Comparison of ENCODE assay signal across 22 cellular contexts in genomic region chr2:38066415-38066814, GRCh38. TPM values are rescaled to one million over a fixed set of nuclear protein-coding genes. Genes with fewer than 3 reads are reported as not detected.
A peak's percentile ranks its signal among the peaks of the same experiment; 100 is the strongest.
DNase-seq lines count a peak whose midpoint lies in the region; ATAC-seq, FAIRE-seq and TF ChIP-seq lines count a peak whose summit lies in the region.
"Had no signal": no experiment of that assay in that cellular context is flagged by ENCODE, and none has a peak within 500 bp of the region (broad histone marks: within the 10 kb centered on the region; RNA-seq: fewer than 3 reads in every experiment).

No MANE protein-coding gene starts in this region.

- RAD21 ChIA-PET in GM12878 (lab: Charles Lee; ENCODE audit: unreplicated experiment), result no interaction called here

- H3K4me2 ChIP-seq in GM12878 (ENCODE audit: control insufficient read depth, insufficient read depth), result peak overlapping the region; percentile 12
- H3K4me2 ChIP-seq in mesenchymal stem cell (ENCODE audit: low read length, poor library complexity, severe bottlenecking), result peak overlapping the region; percentile 13
- H3K4me2 ChIP-seq: KMS-11, SK-N-SH had no signal

- ATAC-seq in GM12878 (peak; percentile 21; the same call in 1 of the 3 replicates), GM21825 (IDR thresholded peaks at IDR 0.05; ENCODE audit: unreplicated experiment) (no peak), HG02852 (IDR thresholded peaks at IDR 0.05; ENCODE audit: unreplicated experiment) (no peak)
- ATAC-seq: HCT116 had no signal

- FAIRE-seq in GM12878 (lab: Jason Lieb, UNC), result no peak
- FAIRE-seq: HTR-8/SVneo had no signal

- H3K79me2 ChIP-seq in GM12878 (ENCODE audit: control insufficient read depth, insufficient read depth, low read length), result peaks cover 18% of the 10 kb centered on the region

- H3K27ac ChIP-seq in SJSA1 (peak overlapping the region; percentile 60), GM12878 (ENCODE audit: control insufficient read depth, insufficient read depth) (peak overlapping the region; percentile 42; the same call in 1 of the 2 replicates), mesenchymal stem cell (ENCODE audit: low read length, poor library complexity, severe bottlenecking) (peak overlapping the region; percentile 27), testis (peak overlapping the region in 1 of 2 donors; percentile 66)
- H3K27ac ChIP-seq: KMS-11 had no signal

- WGBS in GM12878 (ENCODE audit: insufficient coverage, insufficient replicate concordance, low lambda C conversion rate, missing lambda C conversion rate), result 27% methylated on average over 4 of the region's 4 CpGs
- WGBS in mesenchymal stem cell, result 82% methylated on average over 2 of the region's 4 CpGs
- 59 to 64% methylated on average over 4 of the region's 4 CpGs for WGBS in testis, 2 donors

- no peaks in the 10 kb centered on the region for H4K20me1 ChIP-seq in GM12878 (ENCODE audit: control insufficient read depth, insufficient read depth)

- SMC1A ChIA-PET in GM12878 (lab: Charles Lee; ENCODE audit: uncharacterized antibody, unreplicated experiment), result no interaction called here

- TF ChIP-seq RAD21 in GM12878 (IDR thresholded peaks at IDR 0.05; ENCODE audit: insufficient read depth, low read depth, low read length), result no peak

- POLR2A ChIA-PET in GM12878 (lab: Charles Lee), result no interaction called here

- in situ Hi-C loops in GM12878 (cut with MboI), result no loop called here

- intact Hi-C loops in GM12878 (cut with micrococcal nuclease; ENCODE audit: unreplicated experiment), result no loop called here
- intact Hi-C loops in testis (cut with DNase I; ENCODE audit: low total_unique reads), result no loop called here

- DNase-seq in SJSA1 (ENCODE audit: low read depth in 1 of 2, low spot score in 2 of 2) (no peak), GM12878 (ENCODE audit: low read depth, low spot score) (no peak), mesenchymal stem cell (no peak), testis (peak; percentile 29), NOMO-1 (lab: John Stamatoyannopoulos, UW; ENCODE audit: unreplicated experiment in 2 of 2) (no peak)
- DNase-seq: CD4-positive, CD25-positive, alpha-beta regulatory T cell; DMS79; GOT3; IMR-90; MV-4-11; NCI-H1105 treated with DMSO at 0.1 percent for 48 hours; NCI-H2029 treated with DMSO at 0.1 percent for 48 hours; NCI-H524 treated with DMSO at 0.1 percent for 48 hours; NCI-H82; OCI-M1; SHP77; SK-N-SH had no signal

- no peaks in the 10 kb centered on the region for H3K9me3 ChIP-seq in SJSA1 (replicated peaks)
- H3K9me3 ChIP-seq in GM12878 (replicated peaks; ENCODE audit: control insufficient read depth, insufficient read depth, low read length), result no peaks in the 10 kb centered on the region
- no peaks in the 10 kb centered on the region for H3K9me3 ChIP-seq in mesenchymal stem cell (ENCODE audit: control insufficient read depth, low read length)
- no peaks in the 10 kb centered on the region for H3K9me3 ChIP-seq in testis
- H3K9me3 ChIP-seq: SK-N-SH had no signal

- H3K4me3 ChIP-seq in SJSA1 (no peak overlapping the region), GM12878 (peak overlapping the region; percentile 9; the same call in 1 of the 2 replicates), mesenchymal stem cell (ENCODE audit: insufficient read depth in 1 of 2, low read depth in 1 of 2, low read length in 2 of 2) (no peak overlapping the region), testis (no peak overlapping the region)

- H3K4ac ChIP-seq in mesenchymal stem cell (ENCODE audit: low read depth in 1 of 2, low read length in 2 of 2), result no peak overlapping the region

- no peak overlapping the region for H2BK120ac ChIP-seq in mesenchymal stem cell (ENCODE audit: low read depth, low read length)

- H4K8ac ChIP-seq in mesenchymal stem cell (ENCODE audit: low read length), result no peak overlapping the region

- CTCF ChIA-PET in GM12878 (lab: Yijun Ruan, JAX), result no interaction called here

- no TSS peak for BruUV-seq in GM12878 (replicated peaks; lab: Mats Ljungman, UMichigan)

- no peak overlapping the region for H2BK12ac ChIP-seq in mesenchymal stem cell (ENCODE audit: low read length in 2 of 2)

- TF ChIP-seq EP300 in GM12878 (IDR thresholded peaks at IDR 0.05; ENCODE audit: borderline replicate concordance in 1 of 2, control insufficient read depth in 1 of 2, low read depth in 2 of 2, low read length in 2 of 2), result no peak

- H4K91ac ChIP-seq in mesenchymal stem cell (ENCODE audit: low read length), result no peak overlapping the region

- TF ChIP-seq POLR2A in GM12878 (IDR thresholded peaks at IDR 0.05; ENCODE audit: low read depth, low read length) (no peak), testis (IDR thresholded peaks at IDR 0.05) (no peak)

- H3K4me1 ChIP-seq in SJSA1 (replicated peaks) (peaks cover 24% of the 10 kb centered on the region), GM12878 (ENCODE audit: control insufficient read depth, insufficient read depth, low read length) (no peaks in the 10 kb centered on the region), mesenchymal stem cell (ENCODE audit: control insufficient read depth, insufficient read depth, low read depth, low read length) (peaks cover 7% of the 10 kb centered on the region), testis (no peaks in the 10 kb centered on the region)

- H2AFZ ChIP-seq in GM12878 (ENCODE audit: control insufficient read depth, low read depth, low read length) (no peak overlapping the region), mesenchymal stem cell (ENCODE audit: low read depth, low read length) (no peak overlapping the region)

- no peak overlapping the region for H3K9ac ChIP-seq in GM12878 (ENCODE audit: control insufficient read depth, insufficient read depth, low read length)
- H3K9ac ChIP-seq in mesenchymal stem cell (ENCODE audit: low read length), result no peak overlapping the region
- H3K9ac ChIP-seq: KMS-11, SK-N-SH had no signal

- H3K23ac ChIP-seq in mesenchymal stem cell (ENCODE audit: low read length in 2 of 2), result no peak overlapping the region

- H2AK5ac ChIP-seq in mesenchymal stem cell (ENCODE audit: low read length, severe bottlenecking), result no peak overlapping the region

- H2BK15ac ChIP-seq in mesenchymal stem cell (ENCODE audit: low read depth, poor library complexity, severe bottlenecking), result no peak overlapping the region

- no peaks in the 10 kb centered on the region for H3K79me1 ChIP-seq in mesenchymal stem cell (replicated peaks; ENCODE audit: low read length, poor library complexity, severe bottlenecking)

- H3K36me3 ChIP-seq in SJSA1 (peaks cover 14% of the 10 kb centered on the region), GM12878 (ENCODE audit: control insufficient read depth in 2 of 2, insufficient read depth in 2 of 2, low read length in 1 of 2) (no peaks in the 10 kb centered on the region), mesenchymal stem cell (ENCODE audit: control insufficient read depth in 1 of 2, insufficient read depth in 2 of 2, low read depth in 1 of 2, low read length in 2 of 2) (peaks cover 8 to 79% of the 10 kb centered on the region in 2 experiments), testis (ENCODE audit: low read depth, missing control alignments) (no peaks in the 10 kb centered on the region)

- H3K27me3 ChIP-seq in SJSA1 (replicated peaks), result no peaks in the 10 kb centered on the region
- H3K27me3 ChIP-seq in GM12878 (replicated peaks in 1 of 2; ENCODE audit: control insufficient read depth in 2 of 2, insufficient read depth in 2 of 2, low read length in 1 of 2), result no peaks in the 10 kb centered on the region
- H3K27me3 ChIP-seq in mesenchymal stem cell (ENCODE audit: control insufficient read depth in 1 of 2, insufficient read depth in 1 of 2, low read length in 2 of 2), result no peaks in the 10 kb centered on the region
- H3K27me3 ChIP-seq in testis, result no peaks in the 10 kb centered on the region

- no peak overlapping the region for H3K14ac ChIP-seq in mesenchymal stem cell (ENCODE audit: low read length in 2 of 2)

- no peak overlapping the region for H3K18ac ChIP-seq in mesenchymal stem cell (ENCODE audit: low read depth in 1 of 2, low read length in 2 of 2)

- H2BK5ac ChIP-seq in mesenchymal stem cell (ENCODE audit: low read depth, low read length, poor library complexity, severe bottlenecking), result no peak overlapping the region

- no peak for TF ChIP-seq CTCF in GM12878 (IDR thresholded peaks at IDR 0.05 in 2 of 3, conservative IDR thresholded peaks at IDR 0.05 in 1 of 3; ENCODE audit: control insufficient read depth in 2 of 3, extremely low read depth in 1 of 3, insufficient read depth in 1 of 3, low read depth in 3 of 3, low read length in 3 of 3)
- TF ChIP-seq CTCF in testis (IDR thresholded peaks at IDR 0.05), result no peak

TF ChIP-seq in GM12878, 131 proteins besides CTCF, POLR2A, EP300 and RAD21 (continues in another document):
- TF ChIP-seq YBX1 (IDR thresholded peaks at IDR 0.05), result no peak
- no peak for TF ChIP-seq BHLHE40 (IDR thresholded peaks at IDR 0.05; ENCODE audit: borderline replicate concordance in 1 of 2, low read depth in 2 of 2, low read length in 1 of 2)
- no peak for TF ChIP-seq HDAC2 (IDR thresholded peaks at IDR 0.05)

RNA-seq across cellular contexts. Expression of gene CYP1B1, which starts 9.5 kb away (rescaled TPM):
- total RNA-seq in SJSA1 (2014; rRNA removed; shearing (Covaris generic)), result 5.6 and 9.8 TPM in 2 replicates
- 6.3 and 7.3 TPM in 2 replicates for total RNA-seq in GM12878 (2013; cell fraction: nucleolus; rRNA removed)
- total RNA-seq in GM12878 (2014; rRNA removed), result 2.4 and 3.0 TPM in 2 replicates
- total RNA-seq in GM12878 (2014; rRNA removed; fragmentation: Illumina TruSeq; extraction: Trizol), result 3.4 TPM in 2 replicates
- total RNA-seq in GM12878 (2021), result 9.0 and 10.1 TPM in 2 replicates
- 10.2 TPM for polyA plus RNA-seq in GM12878 (2011; ENCODE audit: low read depth)
- 0.35 and 0.65 TPM in 2 replicates for polyA plus RNA-seq in GM12878 (2011; rRNA removed)
- 0.66 and 0.67 TPM in 2 replicates for polyA plus RNA-seq in GM12878 (2011; cell fraction: cytosol; rRNA removed)
- 0.49 and 0.56 TPM in 2 replicates for polyA plus RNA-seq in GM12878 (2011; cell fraction: nucleus; rRNA removed)
- polyA plus RNA-seq in GM12878 (2012), result 16.1 and 16.6 TPM in 2 replicates
- polyA plus RNA-seq in GM12878 (2014; fragmentation: Illumina TruSeq; extraction: Trizol), result 4.6 and 5.2 TPM in 2 replicates
- polyA plus RNA-seq in GM12878 (2014; fragmentation: Nextera tagmentation; extraction: Ambion mirVana), result 1 to 10 TPM; 2.2 to 3.0 TPM
- 2.7 and 3.4 TPM in 2 replicates for polyA plus RNA-seq in GM12878 (2014; rRNA removed)
- polyA plus RNA-seq in GM12878 (2016; fragmentation: Nextera tagmentation; extraction: Ambion mirVana), result 10 to 100 TPM; 22.0 to 29.7 TPM
- polyA minus RNA-seq in GM12878 (2011; rRNA and poly(A)+ RNA removed), result 1.7 and 2.5 TPM in 2 replicates
- polyA minus RNA-seq in GM12878 (2011; cell fraction: cytosol; rRNA and poly(A)+ RNA removed), result 0.52 and 0.67 TPM in 2 replicates
- polyA minus RNA-seq in GM12878 (2011; cell fraction: nucleus; rRNA and poly(A)+ RNA removed), result 0.85 and 1.1 TPM in 2 replicates
- 32.4 TPM for polyA plus RNA-seq in mesenchymal stem cell (2013, experiment 1 of 2)
- polyA plus RNA-seq in mesenchymal stem cell (2013, experiment 2 of 2), result 33.1 TPM
- total RNA-seq in testis, result 10 to 100 TPM; 14.3 to 36.9 TPM
- polyA plus RNA-seq in testis (ENCODE audit: insufficient read depth, low read depth, low replicate concordance), result 18.5 TPM
- total RNA-seq: CD4-positive, CD25-positive, alpha-beta regulatory T cell had no signal
